Comparison of ENCODE assay signal across 8 cellular contexts in the genomic region with DNA sequence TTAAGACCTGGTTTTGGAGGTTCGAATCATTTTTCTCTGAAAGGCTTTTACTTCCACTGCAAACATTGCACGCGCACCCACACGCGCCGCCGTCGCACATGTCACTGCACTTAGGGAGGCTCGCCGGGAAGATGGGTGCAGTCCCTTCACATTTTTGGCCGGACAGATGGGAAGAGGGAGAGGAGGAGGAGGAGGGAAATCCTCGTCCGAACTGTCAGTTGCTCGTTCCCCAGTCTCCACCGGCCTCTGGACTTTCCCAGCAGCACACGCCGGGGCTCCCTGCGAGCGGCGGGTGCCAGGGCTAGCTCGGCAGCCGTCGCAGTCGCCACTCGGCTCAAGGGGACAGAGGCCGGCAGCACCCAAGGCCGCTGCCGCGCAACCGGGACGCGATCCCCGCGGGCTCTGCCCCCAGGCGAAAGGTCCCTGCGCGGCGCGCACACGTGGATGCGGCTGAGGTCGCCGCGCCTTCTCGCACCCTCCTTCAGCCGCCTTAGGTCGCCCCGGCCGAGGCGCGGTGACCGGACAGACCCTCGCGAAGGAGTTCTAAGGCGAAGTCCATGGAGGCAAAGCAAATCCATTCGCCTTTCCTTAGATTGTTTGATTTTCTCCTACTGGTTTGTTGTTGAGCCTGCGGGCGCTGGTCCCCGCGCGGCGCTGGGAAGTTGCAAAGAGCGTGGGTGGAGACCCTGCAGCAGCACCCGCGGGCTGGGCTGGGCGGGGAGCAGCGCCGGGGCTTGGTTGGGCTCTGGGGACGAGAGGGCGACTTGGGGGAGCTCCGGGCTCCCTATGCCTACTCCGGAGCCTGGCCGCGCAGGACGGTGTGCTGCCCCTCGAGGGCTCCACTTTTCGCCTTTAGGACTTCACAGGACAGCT. TPM values are rescaled to one million over a fixed set of nuclear protein-coding genes. Genes with fewer than 3 reads are reported as not detected.
DNase-seq lines count a peak whose midpoint lies in the region; ATAC-seq and TF ChIP-seq lines count a peak whose summit lies in the region.

No MANE protein-coding gene starts in this region.

- peak; percentile 19 for ATAC-seq in CD8-positive, alpha-beta T cell
- ATAC-seq in GM19455 (IDR thresholded peaks at IDR 0.05; ENCODE audit: unreplicated experiment) = peak; percentile 15
- no peak for ATAC-seq in memory B cell (ENCODE audit: low read depth)

- H3K9me3 ChIP-seq in CD8-positive, alpha-beta T cell (ENCODE audit: low read length) = no peaks in the 10 kb centered on the region
- no peaks in the 10 kb centered on the region for H3K9me3 ChIP-seq in colonic mucosa

- no peaks in the 10 kb centered on the region for H3K9me3 Mint-ChIP-seq in CD8-positive, alpha-beta T cell
- no peaks in the 10 kb centered on the region for H3K9me3 Mint-ChIP-seq in memory B cell
- H3K9me3 Mint-ChIP-seq in stimulated activated naive CD8-positive, alpha-beta T cell treated with anti-CD3 and anti-CD28 coated beads, Interleukin-15, Interleukin-2, amounts not matched to agents 100 ng/mL and 50 ng/mL, for 24 hours = no peaks in the 10 kb centered on the region

- peaks cover 15% of the 10 kb centered on the region for H3K36me3 Mint-ChIP-seq in CD8-positive, alpha-beta T cell
- H3K36me3 Mint-ChIP-seq in memory B cell = no peaks in the 10 kb centered on the region
- peaks cover 25% of the 10 kb centered on the region for H3K36me3 Mint-ChIP-seq in stimulated activated naive CD8-positive, alpha-beta T cell treated with anti-CD3 and anti-CD28 coated beads, Interleukin-15, Interleukin-2, amounts not matched to agents 100 ng/mL and 50 ng/mL, for 24 hours (ENCODE audit: low read depth)

- no peaks in the 10 kb centered on the region for H3K36me3 ChIP-seq in CD8-positive, alpha-beta T cell (ENCODE audit: insufficient read depth, low read length)
- H3K36me3 ChIP-seq in colonic mucosa = no peaks in the 10 kb centered on the region

- peak overlapping the region; percentile 90 for H3K27ac Mint-ChIP-seq in CD8-positive, alpha-beta T cell
- H3K27ac Mint-ChIP-seq in memory B cell = no peak overlapping the region
- peak overlapping the region; percentile 95 for H3K27ac Mint-ChIP-seq in stimulated activated naive CD8-positive, alpha-beta T cell treated with anti-CD3 and anti-CD28 coated beads, Interleukin-15, Interleukin-2, amounts not matched to agents 100 ng/mL and 50 ng/mL, for 24 hours

- peak overlapping the region; percentile 57 to 93 for H3K9ac ChIP-seq in colonic mucosa (ENCODE audit: low read depth in 2 of 2, low read length in 2 of 2)

- TF ChIP-seq CTCF in CD8-positive, alpha-beta T cell (IDR thresholded peaks at IDR 0.05) = no peak
- TF ChIP-seq CTCF in colonic mucosa (IDR thresholded peaks at IDR 0.05) = no peak

- intact Hi-C loops in CD8-positive, alpha-beta T cell (cut with DNase I, micrococcal nuclease) = loop anchor here (2.0 to 10.0 kb wide), 9 partner anchors 88 to 1610 kb away; a partner anchor contains a TSS
- intact Hi-C loops in colonic mucosa (cut with DNase I) = no loop called here

- H3K27me3 ChIP-seq in CD8-positive, alpha-beta T cell (ENCODE audit: insufficient read depth, low read length) = no peaks in the 10 kb centered on the region
- no peaks in the 10 kb centered on the region for H3K27me3 ChIP-seq in colonic mucosa

- no peaks in the 10 kb centered on the region for H3K27me3 Mint-ChIP-seq in CD8-positive, alpha-beta T cell (ENCODE audit: low read depth)
- no peaks in the 10 kb centered on the region for H3K27me3 Mint-ChIP-seq in memory B cell
- H3K27me3 Mint-ChIP-seq in stimulated activated naive CD8-positive, alpha-beta T cell treated with anti-CD3 and anti-CD28 coated beads, Interleukin-15, Interleukin-2, amounts not matched to agents 100 ng/mL and 50 ng/mL, for 24 hours = no peaks in the 10 kb centered on the region

- peak overlapping the region; percentile 58 for H3K4me3 ChIP-seq in CD8-positive, alpha-beta T cell (ENCODE audit: low read depth, low read length)
- peak overlapping the region; percentile 50 for H3K4me3 ChIP-seq in colonic mucosa

- H3K4me3 Mint-ChIP-seq in CD8-positive, alpha-beta T cell = peak overlapping the region; percentile 91
- peak overlapping the region; percentile 89 for H3K4me3 Mint-ChIP-seq in memory B cell
- H3K4me3 Mint-ChIP-seq in stimulated activated naive CD8-positive, alpha-beta T cell treated with anti-CD3 and anti-CD28 coated beads, Interleukin-15, Interleukin-2, amounts not matched to agents 100 ng/mL and 50 ng/mL, for 24 hours = peak overlapping the region; percentile 94

- peak; percentile 3 to 75 (median 43) for DNase-seq in CD8-positive, alpha-beta T cell
- DNase-seq in HK-2 (ENCODE audit: unreplicated experiment) = peak; percentile 32
- DNase-seq in T1000 (lab: John Stamatoyannopoulos, UW) = peak; percentile 27
- peak; percentile 60 for DNase-seq in colonic mucosa
- peak in 1 of 2 donors; percentile 22 for DNase-seq in memory B cell (ENCODE audit: low spot score in 2 of 2)
- DNase-seq in cerebellar cortex (ENCODE audit: low spot score) = no peak

- H3K27ac ChIP-seq in CD8-positive, alpha-beta T cell (ENCODE audit: low read depth, low read length) = peak overlapping the region; percentile 41
- H3K27ac ChIP-seq in colonic mucosa = peak overlapping the region; percentile 60

- peaks cover 21% of the 10 kb centered on the region for H3K4me1 Mint-ChIP-seq in CD8-positive, alpha-beta T cell (ENCODE audit: low read depth)
- peaks cover 16% of the 10 kb centered on the region for H3K4me1 Mint-ChIP-seq in memory B cell
- peaks cover 35% of the 10 kb centered on the region for H3K4me1 Mint-ChIP-seq in stimulated activated naive CD8-positive, alpha-beta T cell treated with anti-CD3 and anti-CD28 coated beads, Interleukin-15, Interleukin-2, amounts not matched to agents 100 ng/mL and 50 ng/mL, for 24 hours (ENCODE audit: low read depth)

- CTCF ChIA-PET in CD8-positive, alpha-beta T cell (lab: Charles Lee) = interaction anchor here (1.0 to 5.0 kb wide), 9 partner anchors 15 to 153 kb away, joined by 3 to 64 read pairs (median 5); a partner anchor contains a TSS

- POLR2A ChIA-PET in CD8-positive, alpha-beta T cell (lab: Charles Lee) = interaction anchor here (0.6 to 4.5 kb wide), 12 partner anchors 13 to 136 kb away, joined by 3 to 25 read pairs (median 4); a partner anchor contains a TSS

- H3K4me1 ChIP-seq in CD8-positive, alpha-beta T cell (ENCODE audit: insufficient read depth, low read length) = peaks cover 9% of the 10 kb centered on the region
- no peaks in the 10 kb centered on the region for H3K4me1 ChIP-seq in colonic mucosa

RNA-seq across cellular contexts. Expression of a gene that starts 1.2 kb away (rescaled TPM):
- total RNA-seq in CD8-positive, alpha-beta T cell = 1 to 10 TPM; 3.7 to 4.7 TPM
- 10 to 100 TPM; 67.2 to 78.0 TPM for total RNA-seq in colonic mucosa

Comparison
In these comparisons a context has a peak if more than half of its experiments do, and no peak if none do; other contexts are left out.
1. RNA of a gene that starts 1.2 kb away (total RNA-seq): 67.2 to 78.0 TPM in colonic mucosa; 3.7 to 4.7 TPM in CD8-positive, alpha-beta T cell; every median in the first group is over 10 times any median in the second.
2. Peak in every context shown above with its lines, with median percentiles within 50 percentile points of each other: H3K4me3 Mint-ChIP-seq.